ENCODE assay signal across 13 cellular contexts in genomic region chr7:70570029-70570428, GRCh38.
DNase-seq lines count a peak whose midpoint lies in the region; ATAC-seq and TF ChIP-seq lines count a peak whose summit lies in the region.
"Had no signal": no experiment of that assay in that cellular context is flagged by ENCODE, and none has a peak within 500 bp of the region (broad histone marks: within the 10 kb centered on the region; RNA-seq: fewer than 3 reads in every experiment).

No MANE protein-coding gene starts in this region.

- TF ChIP-seq CTCF in HEK293 (tag by site-specific recombination; IDR thresholded peaks at IDR 0.05) (no peak), epithelial cell of esophagus (IDR thresholded peaks at IDR 0.05; ENCODE audit: insufficient read depth, low read depth, low read length, missing control alignments) (no peak), neural cell (IDR thresholded peaks at IDR 0.05; ENCODE audit: poor library complexity, severe bottlenecking) (no peak)

- H3K9me3 Mint-ChIP-seq in activated CD4-positive, alpha-beta memory T cell treated with anti-CD3 and anti-CD28 coated beads for 36 hours = no peaks in the 10 kb centered on the region
- H3K9me3 Mint-ChIP-seq: CD8-positive, alpha-beta memory T cell had no signal

- H3K4me1 ChIP-seq in BLaER1 (peaks cover 76% of the 10 kb centered on the region), HEK293 (ENCODE audit: control insufficient read depth, insufficient read depth, low read length) (peaks cover 27% of the 10 kb centered on the region)

- CTCF ChIA-PET in HEK293 (lab: Yijun Ruan, JAX) = no interaction called here
- CTCF ChIA-PET in activated CD4-positive, alpha-beta memory T cell treated with anti-CD3 and anti-CD28 coated beads for 36 hours (lab: Charles Lee) = no interaction called here

- TF ChIP-seq EP300 in neural cell (conservative IDR thresholded peaks at IDR 0.05; ENCODE audit: poor library complexity, severe bottlenecking) = no peak

- no peak overlapping the region for H2AFZ ChIP-seq in neural cell (ENCODE audit: low read depth, low read length)
- H2AFZ ChIP-seq: PC-9 had no signal

- H3K9ac ChIP-seq in BLaER1 (peak overlapping the region; percentile 12; the same call in 1 of the 2 replicates), neural cell (ENCODE audit: low read length) (no peak overlapping the region)

- peaks cover 15% of the 10 kb centered on the region for H3F3A ChIP-seq in neural cell (ENCODE audit: insufficient read depth, low read length, poor library complexity, severe bottlenecking)

- no peak for ATAC-seq in HG03025 (IDR thresholded peaks at IDR 0.05; ENCODE audit: low FRiP score, unreplicated experiment)

- intact Hi-C loops in activated CD4-positive, alpha-beta memory T cell treated with anti-CD3 and anti-CD28 coated beads for 36 hours (cut with micrococcal nuclease) = no loop called here

- no peaks in the 10 kb centered on the region for H3K27me3 ChIP-seq in BLaER1
- no peaks in the 10 kb centered on the region for H3K27me3 ChIP-seq in neural cell (ENCODE audit: insufficient read depth, low read depth, low read length)

- H3K9me2 ChIP-seq in neural cell (ENCODE audit: insufficient read depth, low read length) = no peaks in the 10 kb centered on the region

- no peaks in the 10 kb centered on the region for H3K79me2 ChIP-seq in neural cell (replicated peaks; ENCODE audit: insufficient read depth, low read length)

- DNase-seq in epithelial cell of esophagus (ENCODE audit: low read depth) (peak; percentile 66), germinal center (ENCODE audit: low spot score) (no peak)
- DNase-seq in activated naive CD4-positive, alpha-beta T cell treated with anti-CD3 and anti-CD28 coated beads, Interleukin-2, amount 50 U/mL, for 16 hours = no peak
- no peak for DNase-seq in activated CD4-positive, alpha-beta memory T cell treated with anti-CD3 and anti-CD28 coated beads for 36 hours
- DNase-seq: CD8-positive, alpha-beta memory T cell; Kasumi-1; NK-92 treated with Interleukin-12 subunit alpha and Interleukin-12 subunit beta, amount 100 ng/mL, for 24 hours; PC-9 had no signal

- H3K9me3 ChIP-seq in BLaER1 (no peaks in the 10 kb centered on the region), HEK293 (ENCODE audit: control insufficient read depth, insufficient read depth, low read depth, low read length) (no peaks in the 10 kb centered on the region), neural cell (ENCODE audit: low read length) (no peaks in the 10 kb centered on the region)

- peak overlapping the region; percentile 12; the same call in 1 of the 2 replicates for H3K4me3 ChIP-seq in BLaER1
- no peak overlapping the region for H3K4me3 ChIP-seq in HEK293 (ENCODE audit: low read depth, low read length)
- H3K4me3 ChIP-seq in epithelial cell of esophagus (ENCODE audit: low read length) = no peak overlapping the region
- no peak overlapping the region for H3K4me3 ChIP-seq in neural cell (ENCODE audit: low read length)
- H3K4me3 ChIP-seq: PC-9 had no signal

- H3K4me2 ChIP-seq in BLaER1 (peak overlapping the region; percentile 68), neural cell (ENCODE audit: low read length) (no peak overlapping the region)
- H3K4me2 ChIP-seq: PC-9 had no signal

- no peak for TF ChIP-seq RAD21 in neural cell (conservative IDR thresholded peaks at IDR 0.05)

- H3K4me1 Mint-ChIP-seq in activated CD4-positive, alpha-beta memory T cell treated with anti-CD3 and anti-CD28 coated beads for 36 hours (ENCODE audit: low read depth) = no peaks in the 10 kb centered on the region
- H3K4me1 Mint-ChIP-seq: CD8-positive, alpha-beta memory T cell had no signal

- no peak overlapping the region for H3K27ac Mint-ChIP-seq in activated CD4-positive, alpha-beta memory T cell treated with anti-CD3 and anti-CD28 coated beads for 36 hours
- H3K27ac Mint-ChIP-seq: B cell; CD8-positive, alpha-beta memory T cell had no signal

- POLR2A ChIA-PET in HEK293 (lab: Yijun Ruan, JAX) = interaction anchor here (0.6 kb wide), 1 partner anchor 1205 kb away, joined by 3 read pairs; no protein-coding TSS in a partner anchor
- POLR2A ChIA-PET in activated CD4-positive, alpha-beta memory T cell treated with anti-CD3 and anti-CD28 coated beads for 36 hours (lab: Charles Lee) = no interaction called here

- H3K36me3 Mint-ChIP-seq in activated CD4-positive, alpha-beta memory T cell treated with anti-CD3 and anti-CD28 coated beads for 36 hours = no peaks in the 10 kb centered on the region
- H3K36me3 Mint-ChIP-seq: CD8-positive, alpha-beta memory T cell had no signal

- no peaks in the 10 kb centered on the region for H3K27me3 Mint-ChIP-seq in activated CD4-positive, alpha-beta memory T cell treated with anti-CD3 and anti-CD28 coated beads for 36 hours
- H3K27me3 Mint-ChIP-seq: B cell had no signal

- H4K20me1 ChIP-seq in BLaER1 (no peaks in the 10 kb centered on the region), neural cell (ENCODE audit: insufficient read depth) (no peaks in the 10 kb centered on the region)

- peaks cover 26% of the 10 kb centered on the region for H3K36me3 ChIP-seq in BLaER1
- H3K36me3 ChIP-seq in HEK293 (ENCODE audit: control insufficient read depth in 2 of 2, insufficient read depth in 1 of 2, low read length in 2 of 2) = no peaks in the 10 kb centered on the region
- no peaks in the 10 kb centered on the region for H3K36me3 ChIP-seq in neural cell (ENCODE audit: insufficient read depth, low read length)

- no peak overlapping the region for H3K4me3 Mint-ChIP-seq in activated CD4-positive, alpha-beta memory T cell treated with anti-CD3 and anti-CD28 coated beads for 36 hours
- H3K4me3 Mint-ChIP-seq: B cell; CD8-positive, alpha-beta memory T cell had no signal

- H3K27ac ChIP-seq in BLaER1 = peak overlapping the region; percentile 45
- no peak overlapping the region; the same call in 1 of the 2 replicates for H3K27ac ChIP-seq in HEK293 (ENCODE audit: extremely low read depth, low read depth, low read length)
- peak overlapping the region; percentile 56 for H3K27ac ChIP-seq in neural cell (ENCODE audit: low read length)
- H3K27ac ChIP-seq: PC-9 had no signal

TF ChIP-seq in HEK293, 187 proteins besides CTCF, POLR2A, EP300 and RAD21:
- TF ChIP-seq, protein P1, sequence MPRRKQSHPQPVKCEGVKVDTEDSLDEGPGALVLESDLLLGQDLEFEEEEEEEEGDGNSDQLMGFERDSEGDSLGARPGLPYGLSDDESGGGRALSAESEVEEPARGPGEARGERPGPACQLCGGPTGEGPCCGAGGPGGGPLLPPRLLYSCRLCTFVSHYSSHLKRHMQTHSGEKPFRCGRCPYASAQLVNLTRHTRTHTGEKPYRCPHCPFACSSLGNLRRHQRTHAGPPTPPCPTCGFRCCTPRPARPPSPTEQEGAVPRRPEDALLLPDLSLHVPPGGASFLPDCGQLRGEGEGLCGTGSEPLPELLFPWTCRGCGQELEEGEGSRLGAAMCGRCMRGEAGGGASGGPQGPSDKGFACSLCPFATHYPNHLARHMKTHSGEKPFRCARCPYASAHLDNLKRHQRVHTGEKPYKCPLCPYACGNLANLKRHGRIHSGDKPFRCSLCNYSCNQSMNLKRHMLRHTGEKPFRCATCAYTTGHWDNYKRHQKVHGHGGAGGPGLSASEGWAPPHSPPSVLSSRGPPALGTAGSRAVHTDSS (tag by site-specific recombination; IDR thresholded peaks at IDR 0.05) = no peak
- TF ChIP-seq, protein P2, sequence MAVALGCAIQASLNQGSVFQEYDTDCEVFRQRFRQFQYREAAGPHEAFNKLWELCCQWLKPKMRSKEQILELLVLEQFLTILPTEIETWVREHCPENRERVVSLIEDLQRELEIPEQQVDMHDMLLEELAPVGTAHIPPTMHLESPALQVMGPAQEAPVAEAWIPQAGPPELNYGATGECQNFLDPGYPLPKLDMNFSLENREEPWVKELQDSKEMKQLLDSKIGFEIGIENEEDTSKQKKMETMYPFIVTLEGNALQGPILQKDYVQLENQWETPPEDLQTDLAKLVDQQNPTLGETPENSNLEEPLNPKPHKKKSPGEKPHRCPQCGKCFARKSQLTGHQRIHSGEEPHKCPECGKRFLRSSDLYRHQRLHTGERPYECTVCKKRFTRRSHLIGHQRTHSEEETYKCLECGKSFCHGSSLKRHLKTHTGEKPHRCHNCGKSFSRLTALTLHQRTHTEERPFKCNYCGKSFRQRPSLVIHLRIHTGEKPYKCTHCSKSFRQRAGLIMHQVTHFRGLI (tag by site-specific recombination; IDR thresholded peaks at IDR 0.05) = peak; percentile 91

TF ChIP-seq in neural cell, 6 proteins besides CTCF, POLR2A, EP300 and RAD21:
- TF ChIP-seq POLR2AphosphoS5 (IDR thresholded peaks at IDR 0.05) (no peak), SMC3 (conservative IDR thresholded peaks at IDR 0.05; ENCODE audit: poor library complexity) (no peak), MXI1 (conservative IDR thresholded peaks at IDR 0.05; ENCODE audit: poor library complexity, severe bottlenecking) (no peak), EZH2 (IDR thresholded peaks at IDR 0.05; ENCODE audit: borderline replicate concordance, insufficient read depth, low read length, poor library complexity, severe bottlenecking) (no peak), TAF1 (IDR thresholded peaks at IDR 0.05; ENCODE audit: low read depth) (no peak)
- TF ChIP-seq, protein P3, sequence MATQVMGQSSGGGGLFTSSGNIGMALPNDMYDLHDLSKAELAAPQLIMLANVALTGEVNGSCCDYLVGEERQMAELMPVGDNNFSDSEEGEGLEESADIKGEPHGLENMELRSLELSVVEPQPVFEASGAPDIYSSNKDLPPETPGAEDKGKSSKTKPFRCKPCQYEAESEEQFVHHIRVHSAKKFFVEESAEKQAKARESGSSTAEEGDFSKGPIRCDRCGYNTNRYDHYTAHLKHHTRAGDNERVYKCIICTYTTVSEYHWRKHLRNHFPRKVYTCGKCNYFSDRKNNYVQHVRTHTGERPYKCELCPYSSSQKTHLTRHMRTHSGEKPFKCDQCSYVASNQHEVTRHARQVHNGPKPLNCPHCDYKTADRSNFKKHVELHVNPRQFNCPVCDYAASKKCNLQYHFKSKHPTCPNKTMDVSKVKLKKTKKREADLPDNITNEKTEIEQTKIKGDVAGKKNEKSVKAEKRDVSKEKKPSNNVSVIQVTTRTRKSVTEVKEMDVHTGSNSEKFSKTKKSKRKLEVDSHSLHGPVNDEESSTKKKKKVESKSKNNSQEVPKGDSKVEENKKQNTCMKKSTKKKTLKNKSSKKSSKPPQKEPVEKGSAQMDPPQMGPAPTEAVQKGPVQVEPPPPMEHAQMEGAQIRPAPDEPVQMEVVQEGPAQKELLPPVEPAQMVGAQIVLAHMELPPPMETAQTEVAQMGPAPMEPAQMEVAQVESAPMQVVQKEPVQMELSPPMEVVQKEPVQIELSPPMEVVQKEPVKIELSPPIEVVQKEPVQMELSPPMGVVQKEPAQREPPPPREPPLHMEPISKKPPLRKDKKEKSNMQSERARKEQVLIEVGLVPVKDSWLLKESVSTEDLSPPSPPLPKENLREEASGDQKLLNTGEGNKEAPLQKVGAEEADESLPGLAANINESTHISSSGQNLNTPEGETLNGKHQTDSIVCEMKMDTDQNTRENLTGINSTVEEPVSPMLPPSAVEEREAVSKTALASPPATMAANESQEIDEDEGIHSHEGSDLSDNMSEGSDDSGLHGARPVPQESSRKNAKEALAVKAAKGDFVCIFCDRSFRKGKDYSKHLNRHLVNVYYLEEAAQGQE (IDR thresholded peaks at IDR 0.05; ENCODE audit: borderline replicate concordance) = no peak
